Comparison of ENCODE assay signal across 9 cellular contexts in the genomic region with DNA sequence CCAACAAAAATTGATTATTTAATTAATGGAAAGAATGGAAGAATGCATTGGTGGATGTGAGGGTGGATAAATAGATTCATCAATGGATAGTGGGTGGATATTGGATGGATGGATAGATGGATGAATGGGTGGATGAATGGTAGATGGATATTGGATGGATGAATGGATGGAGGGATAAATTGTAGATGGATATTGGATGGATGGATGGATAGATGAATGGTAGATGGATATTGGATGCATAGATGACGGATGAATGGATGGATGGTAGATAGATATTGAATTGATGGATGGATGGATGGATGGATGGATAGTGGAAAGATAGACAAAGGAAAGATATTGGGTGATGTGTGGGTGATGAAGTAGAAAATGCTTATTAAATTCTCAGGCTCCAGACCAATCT.
"Had no signal": no experiment of that assay in that cellular context is flagged by ENCODE, and none has a peak within 500 bp of the region (broad histone marks: within the 10 kb centered on the region; RNA-seq: fewer than 3 reads in every experiment).

No MANE protein-coding gene starts in this region.

- FAIRE-seq: HepG2 had no signal

- DNase-seq: H7, Karpas-422, KBM-7 had no signal

- H3K9me3 ChIP-seq: HAP-1 had no signal

- ATAC-seq: GM23338, HCT116, HepG2 had no signal

- H2AFZ ChIP-seq: GM23338 had no signal

- H3K27ac ChIP-seq: HL-60, KMS-11 had no signal

- H3K4me3 ChIP-seq: GM23338, HAP-1 had no signal

- H3K9ac ChIP-seq: KMS-11 had no signal

- H3K36me3 ChIP-seq: HAP-1 had no signal

- H3K4me2 ChIP-seq: GM23338, KMS-11 had no signal
